Comparison of ENCODE assay signal across 10 cellular contexts in the genomic region with DNA sequence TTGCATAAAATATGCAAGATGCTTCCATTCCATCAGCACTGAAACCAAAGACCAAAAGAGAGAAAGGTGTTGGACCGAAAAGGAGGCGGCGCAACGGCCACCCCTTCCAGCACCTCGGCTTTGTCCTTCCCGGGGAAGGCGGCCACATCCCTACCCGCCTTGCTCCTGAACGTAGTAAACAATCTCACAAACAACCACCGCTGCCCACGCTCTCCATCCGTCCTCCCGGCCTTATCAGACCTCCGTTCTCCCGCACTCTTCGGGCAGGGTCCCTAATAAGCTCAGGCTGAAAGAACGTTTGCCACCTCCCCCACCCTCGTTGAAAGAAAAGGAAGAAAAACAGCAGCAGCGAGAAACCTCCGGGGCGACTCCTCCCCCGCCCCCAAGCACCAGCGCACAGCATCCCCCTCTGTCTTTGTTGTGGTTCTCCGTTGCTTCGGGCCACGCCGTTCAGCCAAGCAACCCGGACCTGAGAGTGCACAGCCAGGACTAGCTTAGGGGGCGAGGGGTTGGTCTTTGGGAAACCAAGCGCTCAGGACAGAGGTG. TPM values are rescaled to one million over a fixed set of nuclear protein-coding genes. Genes with fewer than 3 reads are reported as not detected.
DNase-seq lines count a peak whose midpoint lies in the region; ATAC-seq and TF ChIP-seq lines count a peak whose summit lies in the region.
"Had no signal": no experiment of that assay in that cellular context is flagged by ENCODE, and none has a peak within 500 bp of the region (broad histone marks: within the 10 kb centered on the region; RNA-seq: fewer than 3 reads in every experiment).

No MANE protein-coding gene starts in this region.

- CTCF ChIA-PET in Panc1 (lab: Charles Lee), result no interaction called here

- in situ Hi-C loops in Panc1 (cut with HindIII; ENCODE audit: low pct_unique_long_range_greater_than_20kb, low sequenced_read_pairs), result no loop called here

- no peak for TF ChIP-seq CTCF in left ventricle myocardium inferior (IDR thresholded peaks at IDR 0.05; ENCODE audit: borderline replicate concordance)
- no peak for TF ChIP-seq CTCF in Panc1 (IDR thresholded peaks at IDR 0.05)
- TF ChIP-seq CTCF in thyroid gland (IDR thresholded peaks at IDR 0.05), result no peak

- H3K27ac ChIP-seq in left ventricle myocardium inferior (replicated peaks) (no peak overlapping the region), Panc1 (ENCODE audit: low read length) (no peak overlapping the region), urinary bladder (ENCODE audit: low read depth) (no peak overlapping the region), thyroid gland (no peak overlapping the region)

- intact Hi-C loops in left ventricle myocardium inferior (cut with micrococcal nuclease), result no loop called here
- intact Hi-C loops in Right ventricle myocardium inferior (cut with DNase I), result no loop called here
- intact Hi-C loops in Panc1 (cut with micrococcal nuclease; ENCODE audit: unreplicated experiment), result no loop called here
- intact Hi-C loops in thyroid gland (cut with DNase I), result no loop called here

- TF ChIP-seq POLR2A in thyroid gland (IDR thresholded peaks at IDR 0.05), result no peak

- no TSS peak for BruUV-seq in Panc1 (replicated peaks; lab: Mats Ljungman, UMichigan)

- no peak overlapping the region for H3K9ac ChIP-seq in iPS-15b (ENCODE audit: low read depth, low read length)

- DNase-seq in left ventricle myocardium inferior, result no peak
- no peak for DNase-seq in Right ventricle myocardium inferior (ENCODE audit: missing footprints)
- no peak for DNase-seq in Panc1 (ENCODE audit: low read depth, low spot score)
- DNase-seq in thyroid gland, result no peak

- H3K4me1 ChIP-seq in left ventricle myocardium inferior (peaks cover 35% of the 10 kb centered on the region), Panc1 (ENCODE audit: control insufficient read depth, insufficient read depth, low read length) (no peaks in the 10 kb centered on the region; the same call in 1 of the 2 replicates), iPS-15b (ENCODE audit: control insufficient read depth, insufficient read depth, low read length) (peaks cover 3% of the 10 kb centered on the region), urinary bladder (ENCODE audit: insufficient read depth) (peaks cover 2% of the 10 kb centered on the region), thyroid gland (peaks cover 5 to 19% of the 10 kb centered on the region in 2 donors)

- H3K9me3 ChIP-seq in left ventricle myocardium inferior (replicated peaks) (peaks cover 6% of the 10 kb centered on the region), Panc1 (ENCODE audit: control insufficient read depth, insufficient read depth, low read depth, low read length) (no peaks in the 10 kb centered on the region), iPS-15b (ENCODE audit: control insufficient read depth, insufficient read depth, low read length) (no peaks in the 10 kb centered on the region), thyroid gland (no peaks in the 10 kb centered on the region)

- 3% methylated on average over 30 of the region's 30 CpGs for WGBS in urinary bladder
- 5 to 8% methylated on average over 30 of the region's 30 CpGs for WGBS in thyroid gland, 2 donors

- ATAC-seq in Right ventricle myocardium inferior (no peak), Panc1 (peak; percentile 61; the same call in 1 of the 2 replicates), HG03520 (IDR thresholded peaks at IDR 0.05; ENCODE audit: unreplicated experiment) (no peak), GM19395 (IDR thresholded peaks at IDR 0.05; ENCODE audit: unreplicated experiment) (no peak)

- H3K36me3 ChIP-seq in left ventricle myocardium inferior (no peaks in the 10 kb centered on the region), Panc1 (ENCODE audit: control insufficient read depth, insufficient read depth, low read length) (no peaks in the 10 kb centered on the region), iPS-15b (ENCODE audit: control insufficient read depth, insufficient read depth, low read length) (no peaks in the 10 kb centered on the region), urinary bladder (ENCODE audit: insufficient read depth) (no peaks in the 10 kb centered on the region), thyroid gland (no peaks in the 10 kb centered on the region)

- peak overlapping the region; percentile 50 for H3K4me3 ChIP-seq in left ventricle myocardium inferior
- peak overlapping the region; percentile 28 to 43 for H3K4me3 ChIP-seq in Panc1 (ENCODE audit: low read depth in 2 of 2, low read length in 2 of 2)
- H3K4me3 ChIP-seq in iPS-15b (ENCODE audit: low read depth, low read length), result peak overlapping the region; percentile 36
- peak overlapping the region; percentile 11 for H3K4me3 ChIP-seq in urinary bladder (ENCODE audit: low read depth, low read length)
- H3K4me3 ChIP-seq in thyroid gland (replicated peaks in 1 of 3), result no peak overlapping the region

- POLR2A ChIA-PET in Panc1 (lab: Charles Lee), result no interaction called here

- H3K27me3 ChIP-seq in left ventricle myocardium inferior (ENCODE audit: low read depth) (peaks cover 100% of the 10 kb centered on the region), Panc1 (ENCODE audit: control insufficient read depth, insufficient read depth, low read length) (peaks cover 23% of the 10 kb centered on the region), iPS-15b (ENCODE audit: control insufficient read depth, insufficient read depth, low read length) (peaks cover 95% of the 10 kb centered on the region), thyroid gland (peaks cover 83% of the 10 kb centered on the region)

RNA-seq across cellular contexts. Expression of a gene that starts 4.4 kb away (rescaled TPM):
- total RNA-seq in left ventricle myocardium inferior (not detected), Right ventricle myocardium inferior (not detected), Panc1 (2021; ENCODE audit: unreplicated experiment) (not detected), urinary bladder (1.9 TPM), thyroid gland (not detected)
- not detected for polyA plus RNA-seq in Panc1 (2012; ENCODE audit: insufficient read length)
- polyA plus RNA-seq in urinary bladder, result 0.05 TPM
- total RNA-seq: left colon, M059J had no signal

RNA-seq across cellular contexts. Expression of a gene that starts 13.2 kb away (rescaled TPM):
- total RNA-seq in left ventricle myocardium inferior (not detected), Right ventricle myocardium inferior (not detected), Panc1 (2021; ENCODE audit: unreplicated experiment) (not detected), urinary bladder (14.9 TPM), thyroid gland (not detected)
- not detected for polyA plus RNA-seq in Panc1 (2012; ENCODE audit: insufficient read length)
- polyA plus RNA-seq in urinary bladder, result 4.1 TPM

RNA-seq across cellular contexts. Expression of a gene that starts 20.2 kb away (rescaled TPM):
- total RNA-seq in left ventricle myocardium inferior (not detected), Right ventricle myocardium inferior (not detected), Panc1 (2021; ENCODE audit: unreplicated experiment) (0.13 TPM), urinary bladder (2.2 TPM), thyroid gland (not detected)
- not detected for polyA plus RNA-seq in Panc1 (2012; ENCODE audit: insufficient read length)
- polyA plus RNA-seq in urinary bladder, result 0.09 TPM
- total RNA-seq: left colon had no signal

RNA-seq across cellular contexts. Expression of a gene that starts 27.7 kb away (rescaled TPM):
- total RNA-seq in left ventricle myocardium inferior (not detected), Right ventricle myocardium inferior (not detected), Panc1 (2021; ENCODE audit: unreplicated experiment) (0.49 TPM), urinary bladder (6.0 TPM), thyroid gland (not detected)
- 0.35 TPM for polyA plus RNA-seq in Panc1 (2012; ENCODE audit: insufficient read length)
- 3.3 TPM for polyA plus RNA-seq in urinary bladder

RNA-seq across cellular contexts. Expression of a gene that starts 37.2 kb away (rescaled TPM):
- not detected for total RNA-seq in left ventricle myocardium inferior
- total RNA-seq in Right ventricle myocardium inferior, result not detected
- not detected for total RNA-seq in Panc1 (2021; ENCODE audit: unreplicated experiment)
- 0.46 TPM for polyA plus RNA-seq in Panc1 (2012; ENCODE audit: insufficient read length)
- total RNA-seq in urinary bladder, result 14.1 TPM
- 4.1 TPM for polyA plus RNA-seq in urinary bladder
- total RNA-seq in thyroid gland, result under 1 TPM in 2 of 4 donors, not detected in 2; 0.33 to 0.54 TPM

Comparison
In these comparisons a context has a peak if more than half of its experiments do, and no peak if none do; other contexts are left out.
1. H3K4me3 ChIP-seq: peak in left ventricle myocardium inferior (single experiment), Panc1 (2 of 2), iPS-15b (single experiment) and urinary bladder (single experiment); none in thyroid gland (0 of 3).
2. RNA of a gene that starts 13.2 kb away (total RNA-seq): 14.9 TPM in urinary bladder (single experiment); not detected in left ventricle myocardium inferior (single experiment), not detected in Right ventricle myocardium inferior (single experiment), not detected in Panc1 (single experiment) and not detected in thyroid gland; every median in the first group is over 10 times any median in the second.